Comparison of ENCODE assay signal across 8 cellular contexts in genomic region chr7:90595341-90595800, GRCh38. TPM values are rescaled to one million over a fixed set of nuclear protein-coding genes. Genes with fewer than 3 reads are reported as not detected.
DNase-seq lines count a peak whose midpoint lies in the region; ATAC-seq and TF ChIP-seq lines count a peak whose summit lies in the region.

No MANE protein-coding gene starts in this region.

- H3K27ac ChIP-seq in heart left ventricle, result peak overlapping the region; percentile 80 to 88 (median 84)
- no peak overlapping the region for H3K27ac ChIP-seq in OCI-LY3 (ENCODE audit: low read length)
- H3K27ac ChIP-seq in esophagus (ENCODE audit: low read depth in 2 of 2, low read length in 1 of 2), result peak overlapping the region; percentile 40 to 43
- no peak overlapping the region for H3K27ac ChIP-seq in trophoblast cell (ENCODE audit: low read depth, low read length)

- H3K36me3 ChIP-seq in heart left ventricle (no peaks in the 10 kb centered on the region), OCI-LY3 (replicated peaks; ENCODE audit: low read depth, low read length) (no peaks in the 10 kb centered on the region), esophagus (ENCODE audit: control insufficient read depth in 2 of 2, insufficient read depth in 2 of 2, low read length in 1 of 2) (no peaks in the 10 kb centered on the region), trophoblast cell (ENCODE audit: control insufficient read depth in 1 of 2, insufficient read depth in 2 of 2, low read length in 2 of 2) (no peaks in the 10 kb centered on the region)

- no peak overlapping the region for H2BK120ac ChIP-seq in trophoblast cell (ENCODE audit: insufficient read depth, low read length, poor library complexity)

- ATAC-seq in heart left ventricle, result no peak
- no peak for ATAC-seq in left ventricle myocardium superior
- no peak for ATAC-seq in HG03039 (IDR thresholded peaks at IDR 0.05; ENCODE audit: unreplicated experiment)
- ATAC-seq in GM19351 (IDR thresholded peaks at IDR 0.05; ENCODE audit: unreplicated experiment), result no peak

- H2BK12ac ChIP-seq in trophoblast cell (ENCODE audit: low read length), result no peak overlapping the region

- no peaks in the 10 kb centered on the region for H3K27me3 ChIP-seq in heart left ventricle
- peaks cover 19% of the 10 kb centered on the region for H3K27me3 ChIP-seq in OCI-LY3 (ENCODE audit: low read depth, low read length)
- H3K27me3 ChIP-seq in esophagus (ENCODE audit: control insufficient read depth in 1 of 2, insufficient read depth in 2 of 2, low read length in 2 of 2), result no peaks in the 10 kb centered on the region
- no peaks in the 10 kb centered on the region for H3K27me3 ChIP-seq in trophoblast cell (ENCODE audit: insufficient read depth, low read length)

- H2AK5ac ChIP-seq in trophoblast cell (ENCODE audit: low read length), result no peak overlapping the region

- H2BK5ac ChIP-seq in trophoblast cell (ENCODE audit: low read depth, low read length, poor library complexity), result no peak overlapping the region

- peak overlapping the region; percentile 93 for H3K4me2 ChIP-seq in OCI-LY3 (ENCODE audit: low read length)
- peak overlapping the region; percentile 97 for H3K4me2 ChIP-seq in trophoblast cell (ENCODE audit: low read length)

- H3K4me1 ChIP-seq in heart left ventricle (peaks cover 0 to 31% (median 15%) of the 10 kb centered on the region in 12 donors), OCI-LY3 (ENCODE audit: low read length) (peaks cover 29% of the 10 kb centered on the region), esophagus (ENCODE audit: control insufficient read depth in 2 of 2, insufficient read depth in 2 of 2, low read length in 1 of 2) (peaks cover 0 to 7% of the 10 kb centered on the region in 2 donors), trophoblast cell (ENCODE audit: control insufficient read depth in 1 of 2, insufficient read depth in 2 of 2, low read length in 2 of 2) (no peaks in the 10 kb centered on the region)

- no peak for TF ChIP-seq CTCF in heart left ventricle (IDR thresholded peaks at IDR 0.05)
- no peak for TF ChIP-seq CTCF in OCI-LY3 (IDR thresholded peaks at IDR 0.05; ENCODE audit: low read depth, low read length)

- DNase-seq in heart left ventricle (no peak), left ventricle myocardium superior (no peak), trophoblast cell (no peak), AML-193 (lab: John Stamatoyannopoulos, UW) (no peak)

- H2AFZ ChIP-seq in OCI-LY3 (ENCODE audit: low read depth, low read length) (peak overlapping the region; percentile 79; the same call in 1 of the 2 replicates), trophoblast cell (ENCODE audit: insufficient read depth, low read length, poor library complexity) (peak overlapping the region; percentile 8)

- H3K79me2 ChIP-seq in OCI-LY3 (ENCODE audit: low read length) (no peaks in the 10 kb centered on the region), trophoblast cell (ENCODE audit: control insufficient read depth, insufficient read depth, low read length, poor library complexity) (peaks cover 8% of the 10 kb centered on the region)

- TF ChIP-seq POLR2A in heart left ventricle (IDR thresholded peaks at IDR 0.05), result no peak

- H4K8ac ChIP-seq in trophoblast cell (ENCODE audit: low read depth, low read length), result peak overlapping the region; percentile 1

- no peak overlapping the region for H4K91ac ChIP-seq in trophoblast cell (ENCODE audit: low read depth, low read length)

- peak overlapping the region; percentile 55 for H3K9ac ChIP-seq in OCI-LY3 (ENCODE audit: low read length)
- no peak overlapping the region for H3K9ac ChIP-seq in trophoblast cell (ENCODE audit: low read length)

- no peak overlapping the region for H3K18ac ChIP-seq in trophoblast cell (ENCODE audit: low read length)

- peaks cover 8% of the 10 kb centered on the region for H3K79me1 ChIP-seq in trophoblast cell (ENCODE audit: low read length)

- H4K20me1 ChIP-seq in OCI-LY3 (ENCODE audit: insufficient read depth, low read length), result no peaks in the 10 kb centered on the region

- no peak overlapping the region for H3K14ac ChIP-seq in trophoblast cell (ENCODE audit: low read length)

- 9 to 21% (median 13%) methylated on average over 7 to 10 of the region's 10 CpGs for WGBS in heart left ventricle, 4 donors
- 13 to 19% methylated on average over 9 to 10 of the region's 10 CpGs for WGBS in esophagus, 2 donors
- WGBS in trophoblast cell (ENCODE audit: extremely low coverage, insufficient coverage, insufficient read length), result no CpG with 5 or more reads among the region's 10 CpGs

- H3K4ac ChIP-seq in trophoblast cell (ENCODE audit: low read depth, low read length), result no peak overlapping the region

- H3K4me3 ChIP-seq in heart left ventricle (peak overlapping the region; percentile 73 to 93 (median 85)), OCI-LY3 (ENCODE audit: low read length) (peak overlapping the region; percentile 93), esophagus (ENCODE audit: low read depth in 1 of 2, low read length in 2 of 2) (peak overlapping the region; percentile 68 to 71), trophoblast cell (ENCODE audit: low read depth, low read length) (peak overlapping the region; percentile 85)

- H4K12ac ChIP-seq in trophoblast cell (ENCODE audit: low read depth, low read length), result no peak overlapping the region

- H3K9me3 ChIP-seq in heart left ventricle, result no peaks in the 10 kb centered on the region
- no peaks in the 10 kb centered on the region for H3K9me3 ChIP-seq in OCI-LY3 (ENCODE audit: insufficient read depth, low read length)
- no peaks in the 10 kb centered on the region for H3K9me3 ChIP-seq in esophagus (ENCODE audit: control insufficient read depth in 2 of 2, insufficient read depth in 1 of 2, low read depth in 1 of 2, low read length in 1 of 2)
- no peaks in the 10 kb centered on the region for H3K9me3 ChIP-seq in trophoblast cell (ENCODE audit: insufficient read depth, low read depth, low read length)

- intact Hi-C loops in heart left ventricle (cut with DNase I) (loop anchor here in 1 of 10 donors (5.0 kb wide), 1 partner anchor 43 kb away; no protein-coding TSS in a partner anchor), left ventricle myocardium superior (cut with micrococcal nuclease) (no loop called here)

- no peak overlapping the region for H3K23ac ChIP-seq in trophoblast cell (ENCODE audit: low read length)

RNA-seq across cellular contexts. Expression of gene CDK14, which starts 0.8 kb away (rescaled TPM):
- total RNA-seq in heart left ventricle, result 10 to 100 TPM; 12.2 to 37.7 (median 26.3) TPM
- 10 to 100 TPM in 1 of 2 donors, 1 to 10 TPM in 1; 2.9 to 13.9 TPM for polyA plus RNA-seq in heart left ventricle
- total RNA-seq in left ventricle myocardium superior, result 23.9 TPM
- under 1 TPM; 0.51 to 0.59 TPM for polyA plus RNA-seq in esophagus
- polyA plus RNA-seq in trophoblast cell (2013), result 5.5 and 6.3 TPM in 2 replicates

Comparison
In these comparisons a context has a peak if more than half of its experiments do, and no peak if none do; other contexts are left out.
1. H3K27ac ChIP-seq: peak in heart left ventricle (12 of 12) and esophagus (2 of 2); none in OCI-LY3 (single experiment) and trophoblast cell (single experiment).
2. Peak in every context shown above with its lines, with median percentiles within 50 percentile points of each other: H3K4me3 ChIP-seq.